Comparison of ENCODE assay signal across 8 cellular contexts in the genomic region with DNA sequence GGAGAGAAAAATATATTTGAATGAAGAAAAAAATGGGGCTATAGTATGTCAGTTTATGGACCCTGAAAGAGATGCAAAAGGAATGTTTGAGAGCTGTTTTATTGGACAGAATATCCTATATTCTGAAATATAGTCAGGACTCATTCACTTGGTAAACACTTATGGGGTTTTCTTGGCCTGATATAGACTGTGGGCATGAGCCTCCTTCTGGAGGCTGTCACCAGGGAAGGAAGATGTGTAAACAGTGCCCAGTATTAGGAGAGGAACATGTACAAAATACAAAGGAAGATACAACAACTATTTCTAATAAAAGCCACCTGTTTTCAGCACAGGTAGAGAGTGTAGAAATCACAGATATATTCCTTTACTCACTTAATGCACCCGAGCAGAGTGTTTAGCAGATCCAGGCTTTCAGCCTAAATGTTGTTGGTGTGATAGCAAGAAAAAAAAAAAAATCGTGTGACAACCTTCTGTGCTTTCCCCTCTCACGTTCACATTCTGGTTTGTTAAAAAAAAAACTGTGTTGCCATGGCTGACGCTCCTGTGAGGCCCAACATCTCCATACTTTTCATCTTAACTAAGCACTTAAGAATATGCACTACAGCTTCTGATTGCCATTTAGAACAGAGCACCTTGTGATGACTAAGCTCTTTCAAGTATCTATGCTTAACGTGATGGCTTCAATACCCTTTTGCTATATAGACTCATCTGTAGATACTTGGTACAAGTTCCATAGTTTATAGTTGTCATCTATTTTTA.
DNase-seq lines count a peak whose midpoint lies in the region; ATAC-seq and TF ChIP-seq lines count a peak whose summit lies in the region.

No MANE protein-coding gene starts in this region.

- no peak for DNase-seq in activated CD4-positive, alpha-beta T cell treated with anti-CD3 and anti-CD28 coated beads, Interleukin-2, amount 10 ng/mL, durations not matched to agents 24 days and 14 days
- no peak for DNase-seq in activated CD4-positive, alpha-beta T cell treated with anti-CD3 and anti-CD28 coated beads, Interleukin-2, amount 50 U/mL, for 4 hours
- no peak for DNase-seq in hepatocyte (ENCODE audit: low spot score)
- DNase-seq in thoracic aorta (ENCODE audit: low spot score) = no peak
- no peak for DNase-seq in head of caudate nucleus
- DNase-seq in nucleus accumbens (lab: John Stamatoyannopoulos, UW) = no peak
- DNase-seq in activated CD8-positive, alpha-beta memory T cell treated with anti-CD3 and anti-CD28 coated beads for 24 hours = no peak

- peaks cover 89% of the 10 kb centered on the region for H3K79me2 ChIP-seq in hepatocyte

- H3K4me3 ChIP-seq in hepatocyte (no peak overlapping the region), thoracic aorta (peak overlapping the region; percentile 23)

- H3K4me1 ChIP-seq in hepatocyte (ENCODE audit: insufficient read depth) = peaks cover 33% of the 10 kb centered on the region
- H3K4me1 ChIP-seq in thoracic aorta (ENCODE audit: control insufficient read depth in 1 of 2, low read depth in 2 of 2) = peaks cover 77 to 93% of the 10 kb centered on the region in 2 donors

- H4K20me1 ChIP-seq in hepatocyte (ENCODE audit: insufficient read depth, poor library complexity, severe bottlenecking) = peaks cover 11% of the 10 kb centered on the region

- peak overlapping the region; percentile 29 for H3K4me3 Mint-ChIP-seq in activated CD4-positive, alpha-beta T cell treated with anti-CD3 and anti-CD28 coated beads, Interleukin-2, amount 10 ng/mL, durations not matched to agents 24 days and 14 days
- no peak overlapping the region for H3K4me3 Mint-ChIP-seq in T-helper 1 cell treated with Interleukin-12 subunit alpha and Interleukin-12 subunit beta and Interleukin-4 antibody, amounts not matched to agents 30 μg/mL and 1 μg/mL, for 36 hours

- no peak overlapping the region for H2AFZ ChIP-seq in hepatocyte

- H3K27ac ChIP-seq in hepatocyte (peak overlapping the region; percentile 56), thoracic aorta (peak overlapping the region; percentile 71 to 83)

- TF ChIP-seq CTCF in hepatocyte (IDR thresholded peaks at IDR 0.05; ENCODE audit: poor library complexity) (no peak), thoracic aorta (IDR thresholded peaks at IDR 0.05) (no peak)

- H3K27ac Mint-ChIP-seq in activated CD4-positive, alpha-beta T cell treated with anti-CD3 and anti-CD28 coated beads, Interleukin-2, amount 10 ng/mL, durations not matched to agents 24 days and 14 days = peak overlapping the region; percentile 89
- H3K27ac Mint-ChIP-seq in T-helper 1 cell treated with Interleukin-12 subunit alpha and Interleukin-12 subunit beta and Interleukin-4 antibody, amounts not matched to agents 30 μg/mL and 1 μg/mL, for 36 hours = peak overlapping the region; percentile 71

- peak overlapping the region; percentile 3 for H3K4me2 ChIP-seq in hepatocyte

- H3K9me3 ChIP-seq in hepatocyte (ENCODE audit: low read depth) (no peaks in the 10 kb centered on the region), thoracic aorta (no peaks in the 10 kb centered on the region)

- H3K9me2 ChIP-seq in hepatocyte (replicated peaks; ENCODE audit: insufficient read depth) = no peaks in the 10 kb centered on the region

- ATAC-seq in thoracic aorta (ENCODE audit: insufficient number of reproducible peaks, low FRiP score, low read depth) = peak; percentile 14

- intact Hi-C loops in activated CD4-positive, alpha-beta T cell treated with anti-CD3 and anti-CD28 coated beads, Interleukin-2, amount 10 ng/mL, durations not matched to agents 24 days and 14 days (cut with micrococcal nuclease) = loop anchor here (2.0 kb wide), 1 partner anchor 22 kb away; no protein-coding TSS in a partner anchor
- intact Hi-C loops in head of caudate nucleus (cut with DNase I) = no loop called here

- H3K9me3 Mint-ChIP-seq in activated CD4-positive, alpha-beta T cell treated with anti-CD3 and anti-CD28 coated beads, Interleukin-2, amount 10 ng/mL, durations not matched to agents 24 days and 14 days = no peaks in the 10 kb centered on the region
- no peaks in the 10 kb centered on the region for H3K9me3 Mint-ChIP-seq in T-helper 1 cell treated with Interleukin-12 subunit alpha and Interleukin-12 subunit beta and Interleukin-4 antibody, amounts not matched to agents 30 μg/mL and 1 μg/mL, for 36 hours

- H3K27me3 ChIP-seq in hepatocyte (no peaks in the 10 kb centered on the region), thoracic aorta (replicated peaks; ENCODE audit: insufficient read depth) (no peaks in the 10 kb centered on the region)

- H3K36me3 Mint-ChIP-seq in activated CD4-positive, alpha-beta T cell treated with anti-CD3 and anti-CD28 coated beads, Interleukin-2, amount 10 ng/mL, durations not matched to agents 24 days and 14 days (ENCODE audit: low read depth) = peaks cover 37% of the 10 kb centered on the region
- H3K36me3 Mint-ChIP-seq in T-helper 1 cell treated with Interleukin-12 subunit alpha and Interleukin-12 subunit beta and Interleukin-4 antibody, amounts not matched to agents 30 μg/mL and 1 μg/mL, for 36 hours (ENCODE audit: low read depth) = peaks cover 25% of the 10 kb centered on the region

- H3K4me1 Mint-ChIP-seq in activated CD4-positive, alpha-beta T cell treated with anti-CD3 and anti-CD28 coated beads, Interleukin-2, amount 10 ng/mL, durations not matched to agents 24 days and 14 days = peaks cover 57% of the 10 kb centered on the region
- H3K4me1 Mint-ChIP-seq in T-helper 1 cell treated with Interleukin-12 subunit alpha and Interleukin-12 subunit beta and Interleukin-4 antibody, amounts not matched to agents 30 μg/mL and 1 μg/mL, for 36 hours (ENCODE audit: low read depth) = peaks cover 65% of the 10 kb centered on the region

- H3K27me3 Mint-ChIP-seq in activated CD4-positive, alpha-beta T cell treated with anti-CD3 and anti-CD28 coated beads, Interleukin-2, amount 10 ng/mL, durations not matched to agents 24 days and 14 days = no peaks in the 10 kb centered on the region
- H3K27me3 Mint-ChIP-seq in T-helper 1 cell treated with Interleukin-12 subunit alpha and Interleukin-12 subunit beta and Interleukin-4 antibody, amounts not matched to agents 30 μg/mL and 1 μg/mL, for 36 hours (ENCODE audit: low read depth) = no peaks in the 10 kb centered on the region

- 51% methylated on average over 5 of the region's 5 CpGs for WGBS in hepatocyte (ENCODE audit: low lambda C conversion rate, missing lambda C conversion rate)

- H3K36me3 ChIP-seq in hepatocyte (replicated peaks; ENCODE audit: insufficient read depth, low read depth) = no peaks in the 10 kb centered on the region
- H3K36me3 ChIP-seq in thoracic aorta = no peaks in the 10 kb centered on the region
